In genomic region chr6:105326838-105327745, GRCh38 we compare ENCODE assay signal across 1 cellular context.
TF ChIP-seq lines count a peak whose summit lies in the region.

No MANE protein-coding gene starts in this region.

TF ChIP-seq in HCT116, 20 proteins besides CTCF, POLR2A, EP300 and RAD21 (continued from another document):
- TF ChIP-seq POLR2AphosphoS5 (IDR thresholded peaks at IDR 0.05; ENCODE audit: low read depth, low read length) (peak; percentile 34; the same call in 1 of the 2 replicates), EGR1 (IDR thresholded peaks at IDR 0.05; ENCODE audit: low read depth) (0 out of 2 replicates have a peak, but pooled peaks have one; percentile 14), ZBTB33 (IDR thresholded peaks at IDR 0.05; ENCODE audit: extremely low read depth, insufficient replicate concordance, low read length) (no peak), CBX3 (IDR thresholded peaks at IDR 0.05; ENCODE audit: low read depth) (peak; percentile 72; the same call in 1 of the 2 replicates), ELF1 (IDR thresholded peaks at IDR 0.05; ENCODE audit: borderline replicate concordance, low read depth) (no peak; the same call in 1 of the 2 replicates), ZFX (IDR thresholded peaks at IDR 0.05) (no peak), EZH2phosphoT487 (IDR thresholded peaks at IDR 0.05; ENCODE audit: borderline replicate concordance) (no peak), REST (IDR thresholded peaks at IDR 0.05; ENCODE audit: low read depth) (no peak), SIN3A (IDR thresholded peaks at IDR 0.05; ENCODE audit: low read depth) (no peak; the same call in 1 of the 2 replicates), SP1 (IDR thresholded peaks at IDR 0.05; ENCODE audit: low read depth) (peak; percentile 74), ATF3 (IDR thresholded peaks at IDR 0.05) (peak; percentile 41; the same call in 1 of the 2 replicates), MAX (IDR thresholded peaks at IDR 0.05) (peak; percentile 39), ZNF274 (IDR thresholded peaks at IDR 0.05; ENCODE audit: low read depth, low read length) (no peak), TCF7L2 (IDR thresholded peaks at IDR 0.05; ENCODE audit: borderline replicate concordance, extremely low read depth, insufficient read depth, insufficient read length) (no peak)
